Comparison of ENCODE assay signal across 19 cellular contexts in genomic region chr5:122967085-122967484, GRCh38.
DNase-seq lines count a peak whose midpoint lies in the region; ATAC-seq and TF ChIP-seq lines count a peak whose summit lies in the region.
"Had no signal": no experiment of that assay in that cellular context is flagged by ENCODE, and none has a peak within 500 bp of the region (broad histone marks: within the 10 kb centered on the region; RNA-seq: fewer than 3 reads in every experiment).

No MANE protein-coding gene starts in this region.

- H4K8ac ChIP-seq in neuronal stem cell (ENCODE audit: low read depth, low read length): no peak overlapping the region

- no peak overlapping the region for H3K27ac ChIP-seq in neuronal stem cell (replicated peaks; ENCODE audit: low read length)
- H3K27ac ChIP-seq: 22Rv1; BLaER1 treated with 17β-estradiol and CSF1 and Interleukin-3, amounts not matched to agents 10 nM and 100 nM had no signal

- ATAC-seq in HG02759 (IDR thresholded peaks at IDR 0.05; ENCODE audit: unreplicated experiment): peak; percentile 19
- ATAC-seq in HG03457 (IDR thresholded peaks at IDR 0.05; ENCODE audit: unreplicated experiment): peak; percentile 24
- no peak for ATAC-seq in HG03432 (IDR thresholded peaks at IDR 0.05; ENCODE audit: unreplicated experiment)
- no peak for ATAC-seq in HG03025 (IDR thresholded peaks at IDR 0.05; ENCODE audit: low FRiP score, unreplicated experiment)
- ATAC-seq: sciatic nerve had no signal

- H3K36me3 ChIP-seq in neuronal stem cell (replicated peaks in 1 of 2; ENCODE audit: control insufficient read depth in 2 of 2, insufficient read depth in 2 of 2, low read length in 2 of 2): no peaks in the 10 kb centered on the region

- no peaks in the 10 kb centered on the region for H3K9me3 ChIP-seq in neuronal stem cell (replicated peaks in 1 of 2; ENCODE audit: control insufficient read depth in 2 of 2, insufficient read depth in 1 of 2, low read depth in 1 of 2, low read length in 2 of 2)
- H3K9me3 ChIP-seq: BLaER1 treated with 17β-estradiol and CSF1 and Interleukin-3, amounts not matched to agents 10 nM and 100 nM had no signal

- DNase-seq in NCI-H2107 treated with DMSO at 0.1 percent for 48 hours (lab: John Stamatoyannopoulos, UW; ENCODE audit: unreplicated experiment): peak; percentile 15
- no peak for DNase-seq in NCI-H2107 (lab: John Stamatoyannopoulos, UW)
- no peak for DNase-seq in neuronal stem cell (ENCODE audit: low spot score)
- no peak for DNase-seq in CD14-positive monocyte (ENCODE audit: low spot score)
- DNase-seq: activated CD8-positive, alpha-beta memory T cell treated with anti-CD3 and anti-CD28 coated beads, Interleukin-2, amount 50 U/mL, for 48 hours; activated naive CD4-positive, alpha-beta T cell treated with anti-CD3 and anti-CD28 coated beads, Interleukin-2, amount 10 ng/mL, durations not matched to agents 7 days and 5 days; cortex of kidney; DMS153; erythroblast; NCI-H1436 treated with DMSO at 0.1 percent for 48 hours; NCI-H446 treated with DMSO at 0.1 percent for 48 hours; stimulated activated CD4-positive, alpha-beta T cell treated with anti-CD3 and anti-CD28 coated beads, Interleukin-2, amount 100 ng/mL, for 24 hours had no signal

- WGBS in neuronal stem cell (ENCODE audit: extremely low coverage in 2 of 2, insufficient read length in 2 of 2, insufficient replicate concordance in 1 of 2), 2 donors: no CpG with 5 or more reads among the region's 7 CpGs

- TF ChIP-seq CTCF in CD14-positive monocyte (IDR thresholded peaks at IDR 0.05): no peak

- H3K79me1 ChIP-seq in neuronal stem cell (ENCODE audit: low read depth, low read length): no peaks in the 10 kb centered on the region

- no peak overlapping the region for H2AFZ ChIP-seq in neuronal stem cell (ENCODE audit: low read length)

- no peaks in the 10 kb centered on the region for H3K4me1 Mint-ChIP-seq in CD14-positive monocyte
- H3K4me1 Mint-ChIP-seq: activated naive CD4-positive, alpha-beta T cell treated with anti-CD3 and anti-CD28 coated beads, Interleukin-2, amount 10 ng/mL, durations not matched to agents 7 days and 5 days had no signal

- no peak overlapping the region for H2BK5ac ChIP-seq in neuronal stem cell (ENCODE audit: low read length)

- H3K27me3 ChIP-seq in neuronal stem cell (ENCODE audit: control insufficient read depth in 3 of 3, insufficient read depth in 3 of 3, low read depth in 1 of 3, low read length in 3 of 3): no peaks in the 10 kb centered on the region
- H3K27me3 ChIP-seq: BLaER1 treated with 17β-estradiol and CSF1 and Interleukin-3, amounts not matched to agents 10 nM and 100 nM had no signal

- no peak overlapping the region for H2BK12ac ChIP-seq in neuronal stem cell (ENCODE audit: low read length)

- H3K14ac ChIP-seq in neuronal stem cell (ENCODE audit: low read length): no peak overlapping the region

- no peak overlapping the region for H2AK5ac ChIP-seq in neuronal stem cell (ENCODE audit: low read depth, low read length)

- no peak overlapping the region for H2BK120ac ChIP-seq in neuronal stem cell (ENCODE audit: low read depth, low read length)

- H3K4me3 ChIP-seq in neuronal stem cell (ENCODE audit: low read length in 2 of 2): no peak overlapping the region
- H3K4me3 ChIP-seq: BLaER1 treated with 17β-estradiol and CSF1 and Interleukin-3, amounts not matched to agents 10 nM and 100 nM had no signal

- H3K4me1 ChIP-seq in neuronal stem cell (ENCODE audit: control insufficient read depth in 2 of 2, insufficient read depth in 1 of 2, low read depth in 1 of 2, low read length in 2 of 2): no peaks in the 10 kb centered on the region
- H3K4me1 ChIP-seq: BLaER1 treated with 17β-estradiol and CSF1 and Interleukin-3, amounts not matched to agents 10 nM and 100 nM had no signal

- no peak overlapping the region for H3K18ac ChIP-seq in neuronal stem cell (ENCODE audit: low read length)

- H3K9ac ChIP-seq in neuronal stem cell (ENCODE audit: low read depth, low read length, poor library complexity): no peak overlapping the region
- H3K9ac ChIP-seq: BLaER1 treated with 17β-estradiol and CSF1 and Interleukin-3, amounts not matched to agents 10 nM and 100 nM had no signal

- no peak overlapping the region for H3K23ac ChIP-seq in neuronal stem cell (ENCODE audit: low read depth, low read length, poor library complexity)

- intact Hi-C loops in CD14-positive monocyte (cut with micrococcal nuclease): no loop called here

- no peak overlapping the region for H3K4ac ChIP-seq in neuronal stem cell (ENCODE audit: low read length)

- H3K4me3 Mint-ChIP-seq in CD14-positive monocyte: no peak overlapping the region
- H3K4me3 Mint-ChIP-seq: activated naive CD4-positive, alpha-beta T cell treated with anti-CD3 and anti-CD28 coated beads, Interleukin-2, amount 10 ng/mL, durations not matched to agents 7 days and 5 days had no signal

- no peak overlapping the region for H2BK15ac ChIP-seq in neuronal stem cell (ENCODE audit: low read length)

- H3K27ac Mint-ChIP-seq in CD14-positive monocyte: no peak overlapping the region
- H3K27ac Mint-ChIP-seq: activated naive CD4-positive, alpha-beta T cell treated with anti-CD3 and anti-CD28 coated beads, Interleukin-2, amount 10 ng/mL, durations not matched to agents 7 days and 5 days had no signal

- peaks cover 2 to 6% of the 10 kb centered on the region in 2 donors for H3K36me3 Mint-ChIP-seq in CD14-positive monocyte
- H3K36me3 Mint-ChIP-seq: activated naive CD4-positive, alpha-beta T cell treated with anti-CD3 and anti-CD28 coated beads, Interleukin-2, amount 10 ng/mL, durations not matched to agents 7 days and 5 days had no signal

- no peak overlapping the region for H4K91ac ChIP-seq in neuronal stem cell (ENCODE audit: low read depth, low read length, poor library complexity)

- peaks cover 0 to 2% (median 0%) of the 10 kb centered on the region in 3 donors for H3K27me3 Mint-ChIP-seq in CD14-positive monocyte (ENCODE audit: low read depth in 3 of 3)
- H3K27me3 Mint-ChIP-seq: activated naive CD4-positive, alpha-beta T cell treated with anti-CD3 and anti-CD28 coated beads, Interleukin-2, amount 10 ng/mL, durations not matched to agents 7 days and 5 days had no signal

- peaks cover 0 to 5% (median 0%) of the 10 kb centered on the region in 7 donors for H3K9me3 Mint-ChIP-seq in CD14-positive monocyte
- H3K9me3 Mint-ChIP-seq: activated naive CD4-positive, alpha-beta T cell treated with anti-CD3 and anti-CD28 coated beads, Interleukin-2, amount 10 ng/mL, durations not matched to agents 7 days and 5 days had no signal

- no peak overlapping the region for H3K4me2 ChIP-seq in neuronal stem cell (ENCODE audit: insufficient read depth, low read length, poor library complexity, severe bottlenecking)
- H3K4me2 ChIP-seq: BLaER1 treated with 17β-estradiol and CSF1 and Interleukin-3, amounts not matched to agents 10 nM and 100 nM had no signal

Comparison
In these comparisons a context has a peak if more than half of its experiments do, and no peak if none do; other contexts are left out.
1. ATAC-seq: peak in HG02759 (single experiment) and HG03457 (single experiment); none in HG03432 (single experiment) and HG03025 (single experiment).